19 cellular contexts compared by ENCODE assay signal in the genomic region with DNA sequence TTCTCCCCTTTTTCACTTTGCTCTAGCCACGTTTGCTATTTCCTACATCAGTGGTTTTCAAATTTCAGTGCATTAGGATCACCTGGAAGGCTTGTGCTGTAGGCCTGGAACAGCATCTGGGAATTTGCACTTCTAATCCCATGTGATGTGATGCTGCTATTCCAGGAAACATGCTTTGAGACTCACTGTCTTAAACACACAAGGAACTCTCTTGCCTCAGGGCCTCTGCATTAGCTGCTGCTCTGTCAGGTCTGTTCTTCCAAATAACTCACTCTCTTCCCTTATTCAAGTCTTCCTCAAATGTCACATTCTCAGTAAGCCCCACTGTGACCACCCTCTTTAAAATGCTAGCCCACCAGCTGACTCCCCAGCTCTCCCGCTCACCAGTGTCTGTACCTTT.
DNase-seq lines count a peak whose midpoint lies in the region; ATAC-seq and TF ChIP-seq lines count a peak whose summit lies in the region.
"Had no signal": no experiment of that assay in that cellular context is flagged by ENCODE, and none has a peak within 500 bp of the region (broad histone marks: within the 10 kb centered on the region; RNA-seq: fewer than 3 reads in every experiment).

No MANE protein-coding gene starts in this region.

- H4K91ac ChIP-seq in IMR-90 (ENCODE audit: insufficient read depth, low read depth, low read length): 0 out of 2 replicates have a peak overlapping the region, but pooled peaks have one; percentile 0

- no peaks in the 10 kb centered on the region for H4K20me1 ChIP-seq in IMR-90 (ENCODE audit: insufficient read depth, low read length)
- H4K20me1 ChIP-seq in PC-3 (ENCODE audit: low read length): no peaks in the 10 kb centered on the region
- no peaks in the 10 kb centered on the region for H4K20me1 ChIP-seq in Karpas-422 (ENCODE audit: insufficient read depth, low read depth, low read length)

- H3K14ac ChIP-seq in IMR-90 (replicated peaks; ENCODE audit: low read depth, low read length): peak overlapping the region; percentile 44; the same call in 1 of the 2 replicates

- no peak overlapping the region for H2AK9ac ChIP-seq in IMR-90 (replicated peaks; ENCODE audit: low read depth, low read length, poor library complexity)

- 0 out of 2 replicates have a peak overlapping the region, but pooled peaks have one; percentile 40 for H2AK5ac ChIP-seq in IMR-90 (ENCODE audit: low read depth, low read length)

- H4K5ac ChIP-seq in IMR-90 (ENCODE audit: low read depth, low read length): no peak overlapping the region

- H3K4ac ChIP-seq in IMR-90 (ENCODE audit: low read depth, low read length): no peak overlapping the region

- TF ChIP-seq CTCF in IMR-90 (conservative IDR thresholded peaks at IDR 0.05; ENCODE audit: low read depth, low read length): no peak
- no peak for TF ChIP-seq CTCF in PC-3 (conservative IDR thresholded peaks at IDR 0.05; ENCODE audit: low read depth, low read length)
- no peak for TF ChIP-seq CTCF in epithelial cell of esophagus (IDR thresholded peaks at IDR 0.05; ENCODE audit: insufficient read depth, low read depth, low read length, missing control alignments)

- no peak overlapping the region for H3K4me3 ChIP-seq in IMR-90 (ENCODE audit: insufficient read depth, low read depth, low read length)
- H3K4me3 ChIP-seq in PC-3 (ENCODE audit: low read length): no peak overlapping the region
- no peak overlapping the region for H3K4me3 ChIP-seq in epithelial cell of esophagus (ENCODE audit: low read length)
- H3K4me3 ChIP-seq in Karpas-422 (ENCODE audit: low read length): no peak overlapping the region
- H3K4me3 ChIP-seq: GM12878 had no signal

- H3K79me2 ChIP-seq in PC-3 (ENCODE audit: low read length) (no peaks in the 10 kb centered on the region), Karpas-422 (ENCODE audit: low read length) (no peaks in the 10 kb centered on the region)

- no TSS peak for BruUV-seq in IMR-90 (replicated peaks; lab: Mats Ljungman, UMichigan)
- BruUV-seq in PC-3 (replicated peaks; lab: Mats Ljungman, UMichigan): no TSS peak

- in situ Hi-C loops in IMR-90 (cut with MboI; ENCODE audit: low sequenced_read_pairs): no loop called here

- POLR2A ChIA-PET in IMR-90 (lab: Charles Lee; ENCODE audit: unreplicated experiment): no interaction called here
- POLR2A ChIA-PET in PC-3 (lab: Charles Lee; ENCODE audit: unreplicated experiment): no interaction called here

- H3F3A ChIP-seq in PC-3 (ENCODE audit: low read length, unreplicated experiment): no peaks in the 10 kb centered on the region

- H3K9ac ChIP-seq in IMR-90 (ENCODE audit: low read depth, low read length) (no peak overlapping the region), PC-3 (ENCODE audit: low read length) (peak overlapping the region; percentile 80), Karpas-422 (ENCODE audit: low read length) (no peak overlapping the region)

- no peak for TF ChIP-seq POLR2A in IMR-90 (IDR thresholded peaks at IDR 0.05; ENCODE audit: low read depth, low read length)

- H3K4me2 ChIP-seq in IMR-90 (ENCODE audit: low read depth, low read length) (no peak overlapping the region), PC-3 (ENCODE audit: low read length) (0 out of 2 replicates have a peak overlapping the region, but pooled peaks have one; percentile 23), Karpas-422 (ENCODE audit: low read depth, low read length, poor library complexity, severe bottlenecking) (no peak overlapping the region)

- H3K4me1 ChIP-seq in IMR-90 (ENCODE audit: control insufficient read depth, insufficient read depth, low read length): peaks cover 3% of the 10 kb centered on the region; the same call in 1 of the 2 replicates
- peaks cover 42% of the 10 kb centered on the region for H3K4me1 ChIP-seq in PC-3 (ENCODE audit: insufficient read depth, low read length)
- no peaks in the 10 kb centered on the region for H3K4me1 ChIP-seq in Karpas-422 (ENCODE audit: low read length)
- H3K4me1 ChIP-seq: BE2C had no signal

- no peaks in the 10 kb centered on the region for H3K79me1 ChIP-seq in IMR-90 (ENCODE audit: low read depth in 1 of 2, low read length in 2 of 2)

- H3K9me1 ChIP-seq in IMR-90 (ENCODE audit: insufficient read depth, low read length): no peaks in the 10 kb centered on the region

- DNase-seq in IMR-90 (no peak), PC-3 (peak; percentile 56), epithelial cell of esophagus (ENCODE audit: low read depth) (peak; percentile 62), islet precursor cell (peak; percentile 69), substantia nigra (lab: John Stamatoyannopoulos, UW) (no peak), Karpas-422 (no peak)
- no peak for DNase-seq in activated effector memory CD4-positive, alpha-beta T cell treated with anti-CD3 and anti-CD28 coated beads, Interleukin-2, amount 50 U/mL, for 16 hours
- DNase-seq: ACHN; BE2C; C1 segment of cervical spinal cord; CD4-positive, CD25-positive, alpha-beta regulatory T cell; CD8-positive, alpha-beta memory T cell; COR-L47; DMS 273 treated with DMSO at 0.1 percent for 48 hours; DMS53; DND-41; EL; H9 had no signal

- H4K8ac ChIP-seq in IMR-90 (ENCODE audit: low read depth in 2 of 2, low read length in 2 of 2): peak overlapping the region in 1 of 2 experiments; percentile 20; a peak in 1 of 4 replicates

- H2AFZ ChIP-seq in IMR-90 (replicated peaks; ENCODE audit: low read length, poor library complexity): peak overlapping the region; percentile 60
- H2AFZ ChIP-seq in PC-3 (ENCODE audit: low read length): no peak overlapping the region
- no peak overlapping the region for H2AFZ ChIP-seq in Karpas-422 (ENCODE audit: low read length)

- dilution Hi-C loops in IMR-90 (cut with HindIII; ENCODE audit: low sequenced_read_pairs, unreplicated experiment): no loop called here

- no peaks in the 10 kb centered on the region for H3K27me3 ChIP-seq in IMR-90 (ENCODE audit: control insufficient read depth, insufficient read depth, low read length)
- H3K27me3 ChIP-seq in PC-3 (ENCODE audit: low read length): no peaks in the 10 kb centered on the region
- no peaks in the 10 kb centered on the region for H3K27me3 ChIP-seq in Karpas-422 (ENCODE audit: low read length)
- H3K27me3 ChIP-seq: BE2C had no signal

- no peak for TF ChIP-seq RAD21 in IMR-90 (IDR thresholded peaks at IDR 0.05; ENCODE audit: low read length)

- WGBS in IMR-90 (ENCODE audit: extremely low coverage in 2 of 2, insufficient read length in 1 of 2), 2 experiments: no CpG with 5 or more reads among the region's 2 CpGs

- ATAC-seq in IMR-90 (ENCODE audit: low read depth): no peak
- no peak for ATAC-seq in PC-3
- ATAC-seq: GM12878 had no signal

- H2BK20ac ChIP-seq in IMR-90 (ENCODE audit: low read depth, low read length): no peak overlapping the region

- intact Hi-C loops in IMR-90 (cut with micrococcal nuclease): no loop called here
- intact Hi-C loops in PC-3 (cut with micrococcal nuclease): no loop called here

- H3K9me2 ChIP-seq in PC-3 (replicated peaks; ENCODE audit: low read length): no peaks in the 10 kb centered on the region
- H3K9me2 ChIP-seq in Karpas-422 (replicated peaks; ENCODE audit: insufficient read depth, low read length): no peaks in the 10 kb centered on the region

- H2BK5ac ChIP-seq in IMR-90 (ENCODE audit: low read depth, low read length, poor library complexity, severe bottlenecking): no peak overlapping the region

- CTCF ChIA-PET in IMR-90 (lab: Yijun Ruan, JAX): no interaction called here
- CTCF ChIA-PET in PC-3 (lab: Charles Lee): no interaction called here

- H3K18ac ChIP-seq in IMR-90 (ENCODE audit: low read depth, low read length): no peak overlapping the region

- no peak overlapping the region for H3K56ac ChIP-seq in IMR-90 (ENCODE audit: extremely low read depth, insufficient read depth, low read length)

- peak overlapping the region; percentile 67; the same call in 1 of the 3 replicates for H2BK15ac ChIP-seq in IMR-90 (ENCODE audit: low read depth, low read length)

- H3K9me3 ChIP-seq in IMR-90 (ENCODE audit: control insufficient read depth, insufficient read depth, low read length) (no peaks in the 10 kb centered on the region), PC-3 (ENCODE audit: low read length) (no peaks in the 10 kb centered on the region), Karpas-422 (ENCODE audit: low read length) (peaks cover 29% of the 10 kb centered on the region)
- H3K9me3 ChIP-seq: BE2C had no signal

- H2BK120ac ChIP-seq in IMR-90 (ENCODE audit: low read depth, low read length): no peak overlapping the region

- H3K23ac ChIP-seq in IMR-90 (ENCODE audit: low read depth, low read length): no peak overlapping the region

- H3K27ac ChIP-seq in IMR-90 (ENCODE audit: insufficient read depth, low read length): no peak overlapping the region
- peak overlapping the region; percentile 97 for H3K27ac ChIP-seq in PC-3 (ENCODE audit: low read length)
- H3K27ac ChIP-seq in substantia nigra (ENCODE audit: low read depth, low read length, poor library complexity, severe bottlenecking): no peak overlapping the region
- no peak overlapping the region for H3K27ac ChIP-seq in Karpas-422 (ENCODE audit: low read length)

- H3K36me3 ChIP-seq in IMR-90 (ENCODE audit: control insufficient read depth, insufficient read depth, low read length): peaks cover 1% of the 10 kb centered on the region; the same call in 1 of the 2 replicates
- H3K36me3 ChIP-seq in PC-3 (ENCODE audit: low read depth, low read length): peaks cover 7% of the 10 kb centered on the region; the same call in 1 of the 2 replicates
- H3K36me3 ChIP-seq in Karpas-422 (ENCODE audit: insufficient read depth, low read length): no peaks in the 10 kb centered on the region
- H3K36me3 ChIP-seq: BE2C had no signal

TF ChIP-seq in IMR-90, 13 proteins besides CTCF, POLR2A, EP300 and RAD21 (continues in another document):
- TF ChIP-seq MXI1 (IDR thresholded peaks at IDR 0.05; ENCODE audit: borderline replicate concordance, low read depth, low read length): no peak
- TF ChIP-seq MAZ (IDR thresholded peaks at IDR 0.05; ENCODE audit: borderline replicate concordance, low read depth, low read length): no peak
- TF ChIP-seq, protein P1, sequence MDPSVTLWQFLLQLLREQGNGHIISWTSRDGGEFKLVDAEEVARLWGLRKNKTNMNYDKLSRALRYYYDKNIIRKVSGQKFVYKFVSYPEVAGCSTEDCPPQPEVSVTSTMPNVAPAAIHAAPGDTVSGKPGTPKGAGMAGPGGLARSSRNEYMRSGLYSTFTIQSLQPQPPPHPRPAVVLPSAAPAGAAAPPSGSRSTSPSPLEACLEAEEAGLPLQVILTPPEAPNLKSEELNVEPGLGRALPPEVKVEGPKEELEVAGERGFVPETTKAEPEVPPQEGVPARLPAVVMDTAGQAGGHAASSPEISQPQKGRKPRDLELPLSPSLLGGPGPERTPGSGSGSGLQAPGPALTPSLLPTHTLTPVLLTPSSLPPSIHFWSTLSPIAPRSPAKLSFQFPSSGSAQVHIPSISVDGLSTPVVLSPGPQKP (IDR thresholded peaks at IDR 0.05; ENCODE audit: borderline replicate concordance, low read depth, low read length): no peak
- no peak for TF ChIP-seq NFE2L2 (IDR thresholded peaks at IDR 0.05; ENCODE audit: low read depth, low read length)
- TF ChIP-seq RCOR1 (IDR thresholded peaks at IDR 0.05; ENCODE audit: insufficient replicate concordance, low read length): no peak
- TF ChIP-seq FOS (IDR thresholded peaks at IDR 0.05; ENCODE audit: low read depth, low read length): no peak
- no peak for TF ChIP-seq SMC3 (IDR thresholded peaks at IDR 0.05; ENCODE audit: low read depth, low read length)
- TF ChIP-seq MAFK (IDR thresholded peaks at IDR 0.05; ENCODE audit: low read depth, low read length): no peak

Comparison
In these comparisons a context has a peak if more than half of its experiments do, and no peak if none do; other contexts are left out.
1. DNase-seq: peak in PC-3 (single experiment), epithelial cell of esophagus (single experiment) and islet precursor cell (single experiment); none in IMR-90 (single experiment), activated effector memory CD4-positive, alpha-beta T cell treated with anti-CD3 and anti-CD28 coated beads, Interleukin-2, amount 50 U/mL, for 16 hours (single experiment), substantia nigra (0 of 49) and Karpas-422 (single experiment).